ENCODE assay signal across 8 cellular contexts in the genomic region with DNA sequence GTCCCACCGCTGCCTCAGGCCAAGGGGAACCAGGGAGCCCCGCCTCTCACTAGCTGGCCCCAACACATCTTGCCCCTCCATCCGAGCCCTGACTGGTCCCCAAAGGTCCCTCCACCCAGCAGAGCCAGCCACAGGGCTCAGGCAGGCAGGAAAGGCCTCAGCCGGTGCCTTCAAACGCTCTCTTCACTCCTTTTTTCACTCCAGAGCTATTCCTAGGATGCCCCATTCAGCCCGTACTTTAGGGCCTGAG. TPM values are rescaled to one million over a fixed set of nuclear protein-coding genes. Genes with fewer than 3 reads are reported as not detected.
A peak's percentile ranks its signal among the peaks of the same experiment; 100 is the strongest.
DNase-seq lines count a peak whose midpoint lies in the region; ATAC-seq, FAIRE-seq and TF ChIP-seq lines count a peak whose summit lies in the region.

No MANE protein-coding gene starts in this region.

- peaks cover 6% of the 10 kb centered on the region for H4K20me1 ChIP-seq in astrocyte (ENCODE audit: insufficient read depth, low read length)

- H2AFZ ChIP-seq in astrocyte (ENCODE audit: low read depth, low read length), result no peak overlapping the region

- TF ChIP-seq POLR2A in lower leg skin (IDR thresholded peaks at IDR 0.05), result no peak
- no peak for TF ChIP-seq POLR2A in transverse colon (IDR thresholded peaks at IDR 0.05)

- in situ Hi-C loops in transverse colon (cut with MboI; ENCODE audit: low pct_ligation_motif_present in 1 of 4, low pct_unique_long_range_greater_than_20kb in 1 of 4, low sequenced_read_pairs in 3 of 4), result loop anchor here in 1 of 4 donors (25.0 kb wide), 2 partner anchors 140 to 965 kb away; a partner anchor contains a TSS

- H3K27ac ChIP-seq in astrocyte (ENCODE audit: low read depth, low read length) (peak overlapping the region; percentile 87), transverse colon (peak overlapping the region; percentile 96 to 99 (median 98))

- peak overlapping the region; percentile 85 for H3K4me3 Mint-ChIP-seq in activated CD4-positive, alpha-beta T cell treated with anti-CD3 and anti-CD28 coated beads, Interleukin-2, amount 10 ng/mL, durations not matched to agents 7 days and 5 days
- peak overlapping the region; percentile 78 for H3K4me3 Mint-ChIP-seq in astrocyte (ENCODE audit: unreplicated experiment)

- peak overlapping the region; percentile 89 for H3K4me2 ChIP-seq in astrocyte (ENCODE audit: low read length)

- H3K36me3 ChIP-seq in astrocyte (ENCODE audit: insufficient read depth, low read length) (peaks cover 4% of the 10 kb centered on the region), transverse colon (no peaks in the 10 kb centered on the region)

- peaks cover 8% of the 10 kb centered on the region for H3K4me1 ChIP-seq in astrocyte (ENCODE audit: insufficient read depth, low read length)
- peaks cover 7 to 30% (median 19%) of the 10 kb centered on the region in 4 donors for H3K4me1 ChIP-seq in transverse colon

- WGBS in lower leg skin, 2 donors, result 0 to 23% methylated on average over 3 to 6 of the region's 6 CpGs
- WGBS in transverse colon (ENCODE audit: low coverage in 1 of 2), 2 donors, result 32% methylated on average over 6 of the region's 6 CpGs; no CpG with 5 or more reads in 1 of the 2 donors

- peak overlapping the region; percentile 89 for H3K9ac ChIP-seq in astrocyte (ENCODE audit: low read length)

- ATAC-seq in sciatic nerve (no peak), HG03571 (IDR thresholded peaks at IDR 0.05; ENCODE audit: unreplicated experiment) (no peak)

- no peaks in the 10 kb centered on the region for H3K27me3 Mint-ChIP-seq in activated CD4-positive, alpha-beta T cell treated with anti-CD3 and anti-CD28 coated beads, Interleukin-2, amount 10 ng/mL, durations not matched to agents 7 days and 5 days
- H3K27me3 Mint-ChIP-seq in astrocyte (ENCODE audit: low read depth, unreplicated experiment), result no peaks in the 10 kb centered on the region

- H3K9me3 ChIP-seq in astrocyte (ENCODE audit: insufficient read depth, low read depth, low read length) (no peaks in the 10 kb centered on the region), transverse colon (no peaks in the 10 kb centered on the region)

- H3K36me3 Mint-ChIP-seq in activated CD4-positive, alpha-beta T cell treated with anti-CD3 and anti-CD28 coated beads, Interleukin-2, amount 10 ng/mL, durations not matched to agents 7 days and 5 days (ENCODE audit: low read depth), result peaks cover 38% of the 10 kb centered on the region
- no peaks in the 10 kb centered on the region for H3K36me3 Mint-ChIP-seq in astrocyte (ENCODE audit: low read depth, unreplicated experiment)

- H3K79me2 ChIP-seq in astrocyte (ENCODE audit: insufficient read depth, low read length), result peaks cover 12% of the 10 kb centered on the region

- TF ChIP-seq EP300 in transverse colon (IDR thresholded peaks at IDR 0.05; ENCODE audit: low read depth), result no peak

- no peak for DNase-seq in activated CD4-positive, alpha-beta T cell treated with anti-CD3 and anti-CD28 coated beads, Interleukin-2, amount 10 ng/mL, durations not matched to agents 7 days and 5 days
- DNase-seq in activated CD4-positive, alpha-beta T cell treated with anti-CD3 and anti-CD28 coated beads for 4 hours, result no peak
- no peak for DNase-seq in astrocyte (ENCODE audit: low read depth)
- DNase-seq in lower leg skin (ENCODE audit: low spot score in 2 of 2), result no peak
- DNase-seq in transverse colon, result no peak
- DNase-seq in sciatic nerve (ENCODE audit: low spot score), result no peak
- DNase-seq in NCI-H345 (lab: John Stamatoyannopoulos, UW), result no peak

- CTCF ChIA-PET in activated CD4-positive, alpha-beta T cell treated with anti-CD3 and anti-CD28 coated beads, Interleukin-2, amount 10 ng/mL, durations not matched to agents 7 days and 5 days (lab: Charles Lee), result interaction anchor here (0.6 to 16.0 kb wide), 4 partner anchors 10 to 547 kb away, joined by 3 to 205 read pairs (median 4); a partner anchor contains a TSS

- peaks cover 30% of the 10 kb centered on the region for H3K4me1 Mint-ChIP-seq in activated CD4-positive, alpha-beta T cell treated with anti-CD3 and anti-CD28 coated beads, Interleukin-2, amount 10 ng/mL, durations not matched to agents 7 days and 5 days
- H3K4me1 Mint-ChIP-seq in astrocyte (ENCODE audit: low read depth, unreplicated experiment), result no peaks in the 10 kb centered on the region

- TF ChIP-seq CTCF in astrocyte (IDR thresholded peaks at IDR 0.05; ENCODE audit: insufficient read depth, low read depth, low read length), result no peak
- TF ChIP-seq CTCF in lower leg skin (IDR thresholded peaks at IDR 0.05), result no peak
- no peak for TF ChIP-seq CTCF in transverse colon (IDR thresholded peaks at IDR 0.05)

- H3K27ac Mint-ChIP-seq in activated CD4-positive, alpha-beta T cell treated with anti-CD3 and anti-CD28 coated beads, Interleukin-2, amount 10 ng/mL, durations not matched to agents 7 days and 5 days, result peak overlapping the region; percentile 94
- H3K27ac Mint-ChIP-seq in astrocyte (ENCODE audit: unreplicated experiment), result peak overlapping the region; percentile 75

- H3K9me3 Mint-ChIP-seq in activated CD4-positive, alpha-beta T cell treated with anti-CD3 and anti-CD28 coated beads, Interleukin-2, amount 10 ng/mL, durations not matched to agents 7 days and 5 days, result no peaks in the 10 kb centered on the region
- no peaks in the 10 kb centered on the region for H3K9me3 Mint-ChIP-seq in astrocyte (ENCODE audit: unreplicated experiment)

- H3K4me3 ChIP-seq in astrocyte (ENCODE audit: insufficient read depth, low read depth, low read length) (peak overlapping the region; percentile 56), lower leg skin (ENCODE audit: low read depth, poor library complexity, severe bottlenecking) (peak overlapping the region; percentile 50), transverse colon (peak overlapping the region; percentile 52 to 63 (median 53))

- intact Hi-C loops in lower leg skin (cut with DNase I; ENCODE audit: low total_unique reads) (no loop called here), transverse colon (cut with DNase I; ENCODE audit: low total_unique reads) (no loop called here), sciatic nerve (cut with DNase I) (no loop called here)

- POLR2A ChIA-PET in activated CD4-positive, alpha-beta T cell treated with anti-CD3 and anti-CD28 coated beads, Interleukin-2, amount 10 ng/mL, durations not matched to agents 7 days and 5 days (lab: Charles Lee), result no interaction called here

- no peaks in the 10 kb centered on the region for H3K27me3 ChIP-seq in astrocyte (ENCODE audit: insufficient read depth, low read length)
- H3K27me3 ChIP-seq in transverse colon, result no peaks in the 10 kb centered on the region

- peak; percentile 23 for FAIRE-seq in astrocyte (lab: Jason Lieb, UNC)

RNA-seq across cellular contexts. Expression of a gene that starts 1.5 kb away (rescaled TPM):
- 100 to 1,000 TPM; 303 to 334 TPM for total RNA-seq in activated CD4-positive, alpha-beta T cell treated with anti-CD3 and anti-CD28 coated beads, Interleukin-2, amount 10 ng/mL, durations not matched to agents 7 days and 5 days
- total RNA-seq in astrocyte (3.9 and 4.3 TPM in 2 replicates), lower leg skin (10 to 100 TPM in 2 of 4 donors, 1 to 10 TPM in 2; 2.7 to 14.8 (median 10.5) TPM), transverse colon (10 to 100 TPM; 44.9 to 52.4 (median 49.9) TPM), sciatic nerve (50.7 TPM)

RNA-seq across cellular contexts. Expression of a gene that starts 7.2 kb away (rescaled TPM):
- total RNA-seq in activated CD4-positive, alpha-beta T cell treated with anti-CD3 and anti-CD28 coated beads, Interleukin-2, amount 10 ng/mL, durations not matched to agents 7 days and 5 days, result 10 to 100 TPM; 72.9 to 83.2 TPM
- 134 and 144 TPM in 2 replicates for total RNA-seq in astrocyte
- 10 to 100 TPM; 32.6 to 70.9 (median 51.1) TPM for total RNA-seq in lower leg skin
- 10 to 100 TPM; 29.9 to 57.2 (median 47.4) TPM for total RNA-seq in transverse colon
- total RNA-seq in sciatic nerve, result 73.6 TPM

RNA-seq across cellular contexts. Expression of a gene that starts 16.8 kb away (rescaled TPM):
- 10 to 100 TPM; 14.2 to 16.5 TPM for total RNA-seq in activated CD4-positive, alpha-beta T cell treated with anti-CD3 and anti-CD28 coated beads, Interleukin-2, amount 10 ng/mL, durations not matched to agents 7 days and 5 days
- total RNA-seq in astrocyte, result 1.7 and 2.2 TPM in 2 replicates
- 10 to 100 TPM in 1 of 4 donors, 1 to 10 TPM in 2, under 1 TPM in 1; 0.76 to 11.8 (median 4.2) TPM for total RNA-seq in lower leg skin
- 10 to 100 TPM in 1 of 4 donors, 1 to 10 TPM in 2, not detected in 1; 4.6 to 13.1 (median 7.2) TPM for total RNA-seq in transverse colon
- 23.0 TPM for total RNA-seq in sciatic nerve

RNA-seq across cellular contexts. Expression of a gene that starts 23.1 kb away (rescaled TPM):
- not detected for total RNA-seq in activated CD4-positive, alpha-beta T cell treated with anti-CD3 and anti-CD28 coated beads, Interleukin-2, amount 10 ng/mL, durations not matched to agents 7 days and 5 days
- total RNA-seq in astrocyte (not detected in 2 replicates), lower leg skin (1 to 10 TPM in 2 of 4 donors, under 1 TPM in 2; 0.53 to 2.6 (median 0.98) TPM), transverse colon (10 to 100 TPM in 1 of 4 donors, 1 to 10 TPM in 1, under 1 TPM in 1, not detected in 1; 0.41 to 72.2 (median 9.8) TPM), sciatic nerve (5.6 TPM)

RNA-seq across cellular contexts. Expression of a gene that starts 41.6 kb away (rescaled TPM):
- total RNA-seq in activated CD4-positive, alpha-beta T cell treated with anti-CD3 and anti-CD28 coated beads, Interleukin-2, amount 10 ng/mL, durations not matched to agents 7 days and 5 days, result 1 to 10 TPM; 1.9 to 2.1 TPM
- total RNA-seq in astrocyte, result 347 and 353 TPM in 2 replicates
- total RNA-seq in lower leg skin, result 10 to 100 TPM in 2 of 4 donors, 1 to 10 TPM in 2; 3.0 to 12.9 (median 8.4) TPM
- total RNA-seq in transverse colon, result 1 to 10 TPM; 5.2 to 7.1 (median 6.1) TPM
- total RNA-seq in sciatic nerve, result 83.2 TPM
